ENCODE assay signal across 1 cellular context in genomic region chr15:90868261-90868689, GRCh38.
TF ChIP-seq lines count a peak whose summit lies in the region.

Gene FURIN, plus strand, starts transcription at chr15:90868588. Its CDS starts 7,153 bp downstream, at chr15:90875741.

TF ChIP-seq in GM23338, 12 proteins besides CTCF, POLR2A, EP300 and RAD21 (continued from another document):
- no peak for TF ChIP-seq ZNF462 (CRISPR knock-in tag; IDR thresholded peaks at IDR 0.05)
- no peak for TF ChIP-seq REST (IDR thresholded peaks at IDR 0.05; ENCODE audit: unreplicated experiment)
- no peak for TF ChIP-seq STAT1 (IDR thresholded peaks at IDR 0.05; ENCODE audit: unreplicated experiment)
- TF ChIP-seq ZNF331 (CRISPR knock-in tag; IDR thresholded peaks at IDR 0.05; ENCODE audit: low read depth) = no peak
